8 cellular contexts compared by ENCODE assay signal in the genomic region with DNA sequence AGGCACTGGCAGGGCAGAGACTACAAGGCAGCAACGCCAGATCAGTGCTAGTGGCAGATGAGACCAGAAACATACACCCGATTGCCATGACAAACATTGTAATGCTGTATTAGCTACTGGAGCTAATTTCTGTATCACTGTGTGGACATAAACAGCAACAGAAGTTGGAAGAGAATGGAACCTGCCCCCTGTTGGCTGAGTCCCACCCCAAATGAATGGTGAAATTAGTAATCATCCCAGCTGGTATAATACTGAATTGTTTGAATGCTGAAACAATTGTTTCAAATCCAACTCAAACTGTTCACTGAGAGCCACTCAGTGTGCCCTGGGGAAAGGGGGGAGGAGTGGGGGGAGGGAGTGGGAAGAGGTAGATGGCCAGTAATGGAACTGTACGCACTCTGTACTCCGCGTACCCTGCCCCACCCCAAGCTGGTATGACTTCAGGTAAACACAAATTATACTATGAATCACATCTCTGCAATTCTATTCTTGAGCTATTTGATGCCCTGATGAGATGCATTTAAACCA. TPM values are rescaled to one million over a fixed set of nuclear protein-coding genes. Genes with fewer than 3 reads are reported as not detected.
DNase-seq lines count a peak whose midpoint lies in the region; ATAC-seq and TF ChIP-seq lines count a peak whose summit lies in the region.

No MANE protein-coding gene starts in this region.

- no peaks in the 10 kb centered on the region for H4K20me1 ChIP-seq in PC-3 (ENCODE audit: low read length)

- H3K4me1 ChIP-seq in PC-3 (ENCODE audit: insufficient read depth, low read length), result peaks cover 37% of the 10 kb centered on the region

- DNase-seq in NCI-H146 (lab: John Stamatoyannopoulos, UW), result peak; percentile 43
- DNase-seq in NCI-H146 treated with DMSO at 0.1 percent for 48 hours (lab: John Stamatoyannopoulos, UW; ENCODE audit: unreplicated experiment), result no peak
- DNase-seq in PC-3, result peak; percentile 98
- DNase-seq in epithelial cell of prostate (ENCODE audit: low read depth, low spot score), result peak; percentile 74
- no peak for DNase-seq in stimulated activated naive CD8-positive, alpha-beta T cell treated with anti-CD3 and anti-CD28 coated beads, Interleukin-15, Interleukin-2, amounts not matched to agents 100 U/mL and 50 U/mL, for 24 hours
- DNase-seq in GDM1 (lab: John Stamatoyannopoulos, UW), result no peak
- DNase-seq in putamen (ENCODE audit: low spot score), result no peak
- no peak for DNase-seq in inferior parietal cortex (ENCODE audit: extremely low spot score)

- peak overlapping the region; percentile 65 for H2AFZ ChIP-seq in PC-3 (ENCODE audit: low read length)

- H3F3A ChIP-seq in PC-3 (ENCODE audit: low read length, unreplicated experiment), result peaks cover 10% of the 10 kb centered on the region

- peak overlapping the region; percentile 87 for H3K27ac ChIP-seq in PC-3 (ENCODE audit: low read length)
- H3K27ac ChIP-seq in epithelial cell of prostate, result peak overlapping the region; percentile 92

- peaks cover 19% of the 10 kb centered on the region for H3K9me3 ChIP-seq in PC-3 (ENCODE audit: low read length)

- peak; percentile 63 for TF ChIP-seq CTCF in PC-3 (conservative IDR thresholded peaks at IDR 0.05; ENCODE audit: low read depth, low read length)

- H3K79me2 ChIP-seq in PC-3 (ENCODE audit: low read length), result no peaks in the 10 kb centered on the region

- peak overlapping the region; percentile 55 for H3K4me3 ChIP-seq in PC-3 (ENCODE audit: low read length)

- no peaks in the 10 kb centered on the region for H3K36me3 ChIP-seq in PC-3 (ENCODE audit: low read depth, low read length)

- intact Hi-C loops in PC-3 (cut with micrococcal nuclease), result loop anchor here (1.0 to 5.0 kb wide), 4 partner anchors 11 to 860 kb away; partner anchors contain the start of genes BIRC2 and BIRC3

- no TSS peak for BruUV-seq in PC-3 (replicated peaks; lab: Mats Ljungman, UMichigan)

- no peaks in the 10 kb centered on the region for H3K9me2 ChIP-seq in PC-3 (replicated peaks; ENCODE audit: low read length)

- H3K27me3 ChIP-seq in PC-3 (ENCODE audit: low read length), result no peaks in the 10 kb centered on the region

- ATAC-seq in PC-3, result peak; percentile 94
- peak; percentile 36 for ATAC-seq in stimulated activated naive CD8-positive, alpha-beta T cell treated with anti-CD3 and anti-CD28 coated beads, Interleukin-15, Interleukin-2, amounts not matched to agents 100 U/mL and 50 U/mL, for 24 hours

- peak overlapping the region; percentile 81 for H3K4me2 ChIP-seq in PC-3 (ENCODE audit: low read length)

- H3K9ac ChIP-seq in PC-3 (ENCODE audit: low read length), result peak overlapping the region; percentile 49

- POLR2A ChIA-PET in PC-3 (lab: Charles Lee; ENCODE audit: unreplicated experiment), result interaction anchor here (0.6 to 0.8 kb wide), 3 partner anchors 18 to 391 kb away, joined by 3 to 15 read pairs (median 6); no protein-coding TSS in a partner anchor

- CTCF ChIA-PET in PC-3 (lab: Charles Lee), result interaction anchor here (0.6 to 1.8 kb wide), 5 partner anchors 13 to 433 kb away, joined by 3 to 35 read pairs (median 4); no protein-coding TSS in a partner anchor

RNA-seq across cellular contexts. Expression of gene BIRC3, which starts 11.2 kb away (rescaled TPM):
- total RNA-seq in PC-3 (2014; rRNA removed), result 3.9 and 4.2 TPM in 2 replicates

RNA-seq across cellular contexts. Expression of gene BIRC2, which starts 40.9 kb away (rescaled TPM):
- total RNA-seq in PC-3 (2014; rRNA removed), result 36.1 and 42.6 TPM in 2 replicates

Comparison
In these comparisons a context has a peak if more than half of its experiments do, and no peak if none do; other contexts are left out.
1. DNase-seq: peak in NCI-H146 (single experiment), PC-3 (single experiment) and epithelial cell of prostate (single experiment); none in NCI-H146 treated with DMSO at 0.1 percent for 48 hours (single experiment), stimulated activated naive CD8-positive, alpha-beta T cell treated with anti-CD3 and anti-CD28 coated beads, Interleukin-15, Interleukin-2, amounts not matched to agents 100 U/mL and 50 U/mL, for 24 hours (single experiment), GDM1 (single experiment), putamen (single experiment) and inferior parietal cortex (single experiment).